In the genomic region with DNA sequence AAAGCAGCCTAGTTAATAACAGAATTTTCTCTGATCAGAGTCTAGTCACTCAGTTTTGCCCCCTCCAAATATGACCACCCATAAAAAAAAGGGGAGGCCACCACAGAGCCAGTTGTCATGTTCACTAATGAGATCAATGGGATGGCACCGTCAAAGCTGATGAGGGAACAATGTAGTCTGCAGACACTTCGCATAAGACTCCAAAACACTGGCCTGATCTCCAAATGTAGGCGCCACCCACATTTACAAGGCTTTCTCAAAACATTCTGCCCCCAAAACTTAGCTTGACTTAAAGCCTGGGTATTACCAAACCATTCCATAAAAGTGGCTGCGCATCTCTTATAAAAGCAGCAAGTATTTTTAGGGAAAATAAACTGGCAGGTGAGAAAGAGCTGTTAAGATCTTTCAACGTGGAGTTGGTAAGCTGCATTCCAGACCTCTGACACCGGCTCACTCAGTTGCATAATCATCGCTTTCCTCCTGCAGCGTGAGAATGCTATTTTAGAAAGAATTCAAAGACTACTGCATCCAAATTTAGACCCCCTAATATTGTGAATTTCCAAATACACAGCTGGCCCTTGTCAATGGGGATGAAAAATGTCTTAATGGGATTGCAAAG, we compare ENCODE assay signal across 12 cellular contexts. TPM values are rescaled to one million over a fixed set of nuclear protein-coding genes. Genes with fewer than 3 reads are reported as not detected.
A peak's percentile ranks its signal among the peaks of the same experiment; 100 is the strongest.
DNase-seq lines count a peak whose midpoint lies in the region; ATAC-seq, FAIRE-seq and TF ChIP-seq lines count a peak whose summit lies in the region.
"Had no signal": no experiment of that assay in that cellular context is flagged by ENCODE, and none has a peak within 500 bp of the region (broad histone marks: within the 10 kb centered on the region; RNA-seq: fewer than 3 reads in every experiment).

No MANE protein-coding gene starts in this region.

- no peaks in the 10 kb centered on the region for H3K9me2 ChIP-seq in PC-3 (replicated peaks; ENCODE audit: low read length)

- no peak overlapping the region for H3K4me2 ChIP-seq in PC-3 (ENCODE audit: low read length)

- H4K20me1 ChIP-seq in PC-3 (ENCODE audit: low read length): no peaks in the 10 kb centered on the region

- TF ChIP-seq CTCF in PC-3 (conservative IDR thresholded peaks at IDR 0.05; ENCODE audit: low read depth, low read length): no peak
- TF ChIP-seq CTCF in fibroblast of pulmonary artery (IDR thresholded peaks at IDR 0.05; ENCODE audit: low read length, missing control alignments): no peak
- TF ChIP-seq CTCF in D721Med (IDR thresholded peaks at IDR 0.05; ENCODE audit: insufficient read depth, missing control alignments): no peak

- ATAC-seq in PC-3 (no peak), HG03457 (IDR thresholded peaks at IDR 0.05; ENCODE audit: unreplicated experiment) (no peak)
- ATAC-seq: psoas muscle had no signal

- no TSS peak for BruUV-seq in PC-3 (replicated peaks; lab: Mats Ljungman, UMichigan)

- no peak for FAIRE-seq in H54 (lab: Jason Lieb, UNC)
- no peak for FAIRE-seq in D721Med (lab: Jason Lieb, UNC)
- FAIRE-seq in GM12891 (lab: Jason Lieb, UNC): no peak
- FAIRE-seq: G401.6 had no signal

- intact Hi-C loops in PC-3 (cut with micrococcal nuclease): no loop called here

- H3K27me3 ChIP-seq in PC-3 (ENCODE audit: low read length): 0 out of 2 replicates have a peak, but pooled peaks cover 4% of the 10 kb centered on the region
- H3K27me3 ChIP-seq: SJCRH30 had no signal

- H3K4me1 ChIP-seq in PC-3 (ENCODE audit: insufficient read depth, low read length): no peaks in the 10 kb centered on the region
- H3K4me1 ChIP-seq: psoas muscle, SJCRH30 had no signal

- H3K9ac ChIP-seq in PC-3 (ENCODE audit: low read length): no peak overlapping the region

- H3K9me3 ChIP-seq in PC-3 (ENCODE audit: low read length): no peaks in the 10 kb centered on the region
- H3K9me3 ChIP-seq: psoas muscle, SJCRH30 had no signal

- DNase-seq in H54 (ENCODE audit: insufficient read length, low spot score) (peak; percentile 54), PC-3 (peak; percentile 71), fibroblast of pulmonary artery (ENCODE audit: low read depth) (peak; percentile 83), renal cortical epithelial cell (ENCODE audit: low read depth) (peak; percentile 89), D721Med (ENCODE audit: insufficient read length, low spot score) (no peak), hippocampal formation (lab: John Stamatoyannopoulos, UW) (no peak), GM12891 (ENCODE audit: insufficient read length, low spot score) (no peak)
- DNase-seq: NCI-H1092 treated with DMSO at 0.1 percent for 48 hours, psoas muscle, SJCRH30 had no signal

- H3K79me2 ChIP-seq in PC-3 (ENCODE audit: low read length): no peaks in the 10 kb centered on the region

- no peak overlapping the region for H3K27ac ChIP-seq in PC-3 (ENCODE audit: low read length)
- H3K27ac ChIP-seq: psoas muscle, SJCRH30 had no signal

- POLR2A ChIA-PET in PC-3 (lab: Charles Lee; ENCODE audit: unreplicated experiment): interaction anchor here (0.7 kb wide), 1 partner anchor 64 kb away, joined by 3 read pairs; no protein-coding TSS in a partner anchor

- H3K36me3 ChIP-seq in PC-3 (ENCODE audit: low read depth, low read length): no peaks in the 10 kb centered on the region
- H3K36me3 ChIP-seq: SJCRH30 had no signal

- no peak overlapping the region for H3K4me3 ChIP-seq in PC-3 (ENCODE audit: low read length)
- H3K4me3 ChIP-seq in fibroblast of pulmonary artery (replicated peaks; ENCODE audit: low read depth, low read length): no peak overlapping the region
- H3K4me3 ChIP-seq: psoas muscle, SJCRH30 had no signal

- CTCF ChIA-PET in PC-3 (lab: Charles Lee): no interaction called here

- H3F3A ChIP-seq in PC-3 (ENCODE audit: low read length, unreplicated experiment): no peaks in the 10 kb centered on the region

- no peak for TF ChIP-seq POLR2A in H54 (IDR thresholded peaks at IDR 0.05; ENCODE audit: low read depth, low read length)
- no peak for TF ChIP-seq POLR2A in GM12891 (IDR thresholded peaks at IDR 0.05; ENCODE audit: low read depth, low read length)

- no peak overlapping the region for H2AFZ ChIP-seq in PC-3 (ENCODE audit: low read length)

TF ChIP-seq in GM12891, 5 proteins besides CTCF, POLR2A, EP300 and RAD21:
- TF ChIP-seq PAX5 (IDR thresholded peaks at IDR 0.05; ENCODE audit: insufficient read depth, low read length, severe bottlenecking) (no peak), POLR2AphosphoS5 (IDR thresholded peaks at IDR 0.05; ENCODE audit: low read depth, low read length) (no peak), TAF1 (IDR thresholded peaks at IDR 0.05; ENCODE audit: low read depth, low read length) (no peak), POU2F2 (IDR thresholded peaks at IDR 0.05; ENCODE audit: low read depth, low read length) (no peak), SPI1 (IDR thresholded peaks at IDR 0.05; ENCODE audit: low read depth, low read length) (no peak)

RNA-seq across cellular contexts. Expression of a gene that starts 59.3 kb away (rescaled TPM):
- total RNA-seq in PC-3 (2014; rRNA removed) (16.9 and 18.5 TPM in 2 replicates), renal cortical epithelial cell (18.2 and 18.4 TPM in 2 replicates)
- polyA plus RNA-seq in GM12891 (2012; ENCODE audit: low read depth, missing spikeins): 21.3 TPM

Comparison
In these comparisons a context has a peak if more than half of its experiments do, and no peak if none do; other contexts are left out.
1. DNase-seq: peak in H54 (single experiment), PC-3 (single experiment), fibroblast of pulmonary artery (single experiment) and renal cortical epithelial cell (single experiment); none in D721Med (single experiment), hippocampal formation (0 of 2) and GM12891 (single experiment).